Comparison of ENCODE assay signal across 8 cellular contexts in genomic region chr6:116254297-116254724, GRCh38. TPM values are rescaled to one million over a fixed set of nuclear protein-coding genes. Genes with fewer than 3 reads are reported as not detected.
DNase-seq lines count a peak whose midpoint lies in the region; ATAC-seq and TF ChIP-seq lines count a peak whose summit lies in the region.

No MANE protein-coding gene starts in this region.

- no peaks in the 10 kb centered on the region for H3K27me3 ChIP-seq in CD4-positive, alpha-beta memory T cell (ENCODE audit: insufficient read depth, low read length)
- H3K27me3 ChIP-seq in H9 (ENCODE audit: insufficient read depth, low read length): no peaks in the 10 kb centered on the region
- no peaks in the 10 kb centered on the region for H3K27me3 ChIP-seq in transverse colon

- no peaks in the 10 kb centered on the region for H3K36me3 ChIP-seq in CD4-positive, alpha-beta memory T cell (ENCODE audit: insufficient read depth, low read length)
- H3K36me3 ChIP-seq in OCI-LY7 (ENCODE audit: insufficient read depth, low read length) (no peaks in the 10 kb centered on the region), transverse colon (no peaks in the 10 kb centered on the region)

- H2AFZ ChIP-seq in H9 (ENCODE audit: low read length): no peak overlapping the region
- peak overlapping the region; percentile 98 for H2AFZ ChIP-seq in OCI-LY7 (ENCODE audit: low read length)

- no peak overlapping the region for H2BK12ac ChIP-seq in H9 (ENCODE audit: insufficient read length, low read depth, low read length)

- H4K20me1 ChIP-seq in H9 (ENCODE audit: control insufficient read depth, insufficient read depth, insufficient read length) (no peaks in the 10 kb centered on the region), OCI-LY7 (ENCODE audit: insufficient read depth, low read length) (no peaks in the 10 kb centered on the region)

- intact Hi-C loops in CD4-positive, alpha-beta memory T cell (cut with micrococcal nuclease): loop anchor here (1.0 to 10.0 kb wide), 3 partner anchors 25 to 317 kb away; partner anchors contain the start of genes NT5DC1, RWDD1 and TSPYL1
- intact Hi-C loops in OCI-LY7 (cut with micrococcal nuclease; ENCODE audit: unreplicated experiment): loop anchor here (2.0 kb wide), 1 partner anchor 24 kb away; the partner anchor contains the start of gene TSPYL1
- intact Hi-C loops in left ventricle myocardium superior (cut with micrococcal nuclease): no loop called here
- intact Hi-C loops in transverse colon (cut with DNase I; ENCODE audit: low total_unique reads): no loop called here

- no peak overlapping the region; the same call in 1 of the 2 replicates for H3K4ac ChIP-seq in H9 (ENCODE audit: low read depth, low read length)

- H3K27ac Mint-ChIP-seq in CD4-positive, alpha-beta memory T cell: no peak overlapping the region
- H3K27ac Mint-ChIP-seq in H9: no peak overlapping the region

- H3T11ph ChIP-seq in H9 (ENCODE audit: low read length): peak overlapping the region; percentile 96

- H3K36me3 Mint-ChIP-seq in CD4-positive, alpha-beta memory T cell: peaks cover under 1 to 8% of the 10 kb centered on the region in 2 donors
- peaks cover 4 to 12% (median 6%) of the 10 kb centered on the region in 3 experiments; a peak in 4 of 7 replicates for H3K36me3 Mint-ChIP-seq in H9 (ENCODE audit: insufficient read depth in 1 of 3, low read depth in 3 of 3)

- no peak overlapping the region for H4K5ac ChIP-seq in H9 (ENCODE audit: insufficient read length, low read depth, low read length)

- no peak overlapping the region for H2BK15ac ChIP-seq in H9 (ENCODE audit: low read depth, low read length)

- no peak for DNase-seq in CD4-positive, alpha-beta memory T cell
- DNase-seq in H9 (no peak), OCI-LY7 (ENCODE audit: low spot score) (no peak), left ventricle myocardium superior (no peak), transverse colon (no peak), NCI-H1436 treated with DMSO at 0.1 percent for 48 hours (lab: John Stamatoyannopoulos, UW) (no peak), KBM-7 (no peak)
- DNase-seq in activated T-cell treated with anti-CD3 and anti-CD28 coated beads, Interleukin-2, amount 50 U/mL, for 48 hours: no peak

- H4K91ac ChIP-seq in H9 (ENCODE audit: insufficient read length, low read depth, low read length): no peak overlapping the region

- H3K14ac ChIP-seq in H9 (ENCODE audit: insufficient read depth, low read length): peak overlapping the region; percentile 81; the same call in 1 of the 2 replicates

- no peak for TF ChIP-seq EP300 in transverse colon (IDR thresholded peaks at IDR 0.05; ENCODE audit: low read depth)

- no peak overlapping the region for H3K4me3 Mint-ChIP-seq in CD4-positive, alpha-beta memory T cell
- no peak overlapping the region for H3K4me3 Mint-ChIP-seq in H9

- H3K4me2 ChIP-seq in H9 (ENCODE audit: insufficient read depth, insufficient read length, low read length) (peak overlapping the region; percentile 75), OCI-LY7 (ENCODE audit: low read length) (peak overlapping the region; percentile 81)

- H3K4me1 Mint-ChIP-seq in CD4-positive, alpha-beta memory T cell: peaks cover 0 to 28% (median 13%) of the 10 kb centered on the region in 4 donors
- H3K4me1 Mint-ChIP-seq in H9: peaks cover 26 to 28% of the 10 kb centered on the region in 2 experiments

- no peak overlapping the region for H2BK20ac ChIP-seq in H9 (ENCODE audit: low read depth, low read length, poor library complexity, severe bottlenecking)

- no peaks in the 10 kb centered on the region for H3K79me1 ChIP-seq in H9 (ENCODE audit: insufficient read depth, low read depth, low read length, poor library complexity, severe bottlenecking)

- TF ChIP-seq POLR2A in transverse colon (IDR thresholded peaks at IDR 0.05): no peak

- H2BK5ac ChIP-seq in H9 (ENCODE audit: insufficient read length, low read length): no peak overlapping the region

- peak; percentile 10 for ATAC-seq in left ventricle myocardium superior

- no peak overlapping the region for H3K23ac ChIP-seq in H9 (ENCODE audit: insufficient read length, low read depth, low read length)

- H3K9me2 ChIP-seq in OCI-LY7 (ENCODE audit: insufficient read depth, low read length): no peaks in the 10 kb centered on the region

- POLR2A ChIA-PET in CD4-positive, alpha-beta memory T cell (lab: Charles Lee; ENCODE audit: partially characterized antibody): interaction anchor here (0.7 to 4.6 kb wide), 10 partner anchors 13 to 317 kb away, joined by 3 to 79 read pairs (median 5); partner anchors contain the start of genes NT5DC1, RWDD1 and TSPYL1
- POLR2A ChIA-PET in OCI-LY7 (lab: Charles Lee): interaction anchor here (0.6 to 1.8 kb wide), 12 partner anchors 9 to 394 kb away, joined by 3 to 9 read pairs (median 4); partner anchors contain the start of gene TSPYL1

- no CpG with 5 or more reads among the region's 1 CpG for WGBS in H9 (ENCODE audit: extremely low coverage, insufficient read length, low lambda C conversion rate)
- 0% methylated on average over 1 of the region's 1 CpG for WGBS in transverse colon (ENCODE audit: low coverage in 1 of 2), 2 donors

- no peak overlapping the region for H2AK5ac ChIP-seq in H9 (ENCODE audit: insufficient read length, low read length)

- TSS peak; percentile 96 for BruUV-seq in OCI-LY7 (replicated peaks; lab: Mats Ljungman, UMichigan)

- peaks cover 9% of the 10 kb centered on the region for H3K23me2 ChIP-seq in H9 (ENCODE audit: insufficient read length, low read depth, low read length, poor library complexity, severe bottlenecking)

- H3K56ac ChIP-seq in H9 (ENCODE audit: insufficient read length, low read depth, low read length): no peak overlapping the region

- H4K8ac ChIP-seq in H9 (replicated peaks; ENCODE audit: insufficient read length, low read depth, low read length): no peak overlapping the region

- peaks cover 3% of the 10 kb centered on the region; the same call in 1 of the 2 replicates for H3K79me2 ChIP-seq in H9 (ENCODE audit: insufficient read depth, low read length)
- H3K79me2 ChIP-seq in OCI-LY7 (ENCODE audit: insufficient read depth, low read depth, low read length): peaks cover 27% of the 10 kb centered on the region

- H3K9me3 ChIP-seq in CD4-positive, alpha-beta memory T cell (ENCODE audit: control insufficient read depth in 1 of 2, low read length in 2 of 2): no peaks in the 10 kb centered on the region
- no peaks in the 10 kb centered on the region for H3K9me3 ChIP-seq in H9 (ENCODE audit: control insufficient read depth, low read depth, low read length)
- H3K9me3 ChIP-seq in OCI-LY7 (ENCODE audit: low read length): no peaks in the 10 kb centered on the region
- no peaks in the 10 kb centered on the region for H3K9me3 ChIP-seq in transverse colon

- H3K9ac ChIP-seq in H9 (ENCODE audit: extremely low read depth, insufficient read length, low read length): peak overlapping the region; percentile 96

- no peak overlapping the region for H2BK120ac ChIP-seq in H9 (ENCODE audit: low read depth, low read length, poor library complexity, severe bottlenecking)

- peak overlapping the region; percentile 97 for H3K27ac ChIP-seq in CD4-positive, alpha-beta memory T cell (ENCODE audit: low read depth, low read length)
- H3K27ac ChIP-seq in H9 (ENCODE audit: insufficient read length, low read depth, low read length): no peak overlapping the region
- H3K27ac ChIP-seq in OCI-LY7 (ENCODE audit: low read depth, low read length, poor library complexity, severe bottlenecking): peak overlapping the region; percentile 19
- H3K27ac ChIP-seq in transverse colon: peak overlapping the region; percentile 86 to 93 (median 90)

- no peaks in the 10 kb centered on the region for H3K27me3 Mint-ChIP-seq in CD4-positive, alpha-beta memory T cell
- no peaks in the 10 kb centered on the region for H3K27me3 Mint-ChIP-seq in H9 (ENCODE audit: low read depth)

- in situ Hi-C loops in transverse colon (cut with MboI; ENCODE audit: low pct_ligation_motif_present in 1 of 4, low pct_unique_long_range_greater_than_20kb in 1 of 4, low sequenced_read_pairs in 3 of 4): no loop called here
- in situ Hi-C loops in KBM-7 (cut with MboI; ENCODE audit: low pct_unique_long_range_greater_than_20kb, low sequenced_read_pairs): no loop called here

- CTCF ChIA-PET in CD4-positive, alpha-beta memory T cell (lab: Charles Lee; ENCODE audit: partially characterized antibody): interaction anchor here (1.0 to 5.3 kb wide), 5 partner anchors 15 to 318 kb away, joined by 3 to 28 read pairs (median 6); no protein-coding TSS in a partner anchor
- CTCF ChIA-PET in OCI-LY7 (lab: Charles Lee; ENCODE audit: unreplicated experiment): no interaction called here

- H3K9me3 Mint-ChIP-seq in CD4-positive, alpha-beta memory T cell: no peaks in the 10 kb centered on the region
- no peaks in the 10 kb centered on the region for H3K9me3 Mint-ChIP-seq in H9

- H3K4me1 ChIP-seq in CD4-positive, alpha-beta memory T cell (ENCODE audit: insufficient read depth, low read length): peaks cover 45% of the 10 kb centered on the region
- H3K4me1 ChIP-seq in H9 (ENCODE audit: insufficient read depth, low read length) (peaks cover 10% of the 10 kb centered on the region; the same call in 1 of the 2 replicates), OCI-LY7 (ENCODE audit: insufficient read depth, low read length, poor library complexity, severe bottlenecking) (peaks cover 26% of the 10 kb centered on the region), transverse colon (peaks cover 23 to 51% (median 41%) of the 10 kb centered on the region in 4 donors)

- H3K4me3 ChIP-seq in CD4-positive, alpha-beta memory T cell (ENCODE audit: low read length in 2 of 2): peak overlapping the region; percentile 31 to 96
- peak overlapping the region; percentile 77 for H3K4me3 ChIP-seq in OCI-LY7 (ENCODE audit: low read depth, low read length, poor library complexity, severe bottlenecking)
- peak overlapping the region; percentile 74 to 98 (median 81) for H3K4me3 ChIP-seq in transverse colon

- TF ChIP-seq CTCF in H9 (conservative IDR thresholded peaks at IDR 0.05): no peak
- TF ChIP-seq CTCF in OCI-LY7 (conservative IDR thresholded peaks at IDR 0.05; ENCODE audit: low read length): no peak
- no peak for TF ChIP-seq CTCF in transverse colon (IDR thresholded peaks at IDR 0.05)

- peak overlapping the region; percentile 17 for H3K18ac ChIP-seq in H9 (ENCODE audit: insufficient read length, low read depth, low read length)

RNA-seq across cellular contexts. Expression of gene TSPYL4, which starts 0.4 kb away (rescaled TPM):
- 10 to 100 TPM; 22.3 to 23.0 TPM for total RNA-seq in CD4-positive, alpha-beta memory T cell
- polyA plus RNA-seq in CD4-positive, alpha-beta memory T cell: 10 to 100 TPM in 1 of 2 donors, 1 to 10 TPM in 1; 8.0 to 14.8 TPM
- total RNA-seq in H9 (2021): 18.9 and 19.0 TPM in 2 replicates
- total RNA-seq in OCI-LY7 (2014; rRNA removed; shearing (Covaris generic)): 12.6 and 14.8 TPM in 2 replicates
- 16.2 and 17.6 TPM in 2 replicates for total RNA-seq in OCI-LY7 (2022)
- total RNA-seq in left ventricle myocardium superior: 29.4 TPM
- total RNA-seq in transverse colon: 1 to 10 TPM; 3.0 to 7.8 (median 6.4) TPM

RNA-seq across cellular contexts. Expression of gene TSPYL1, which starts 25.4 kb away (rescaled TPM):
- total RNA-seq in CD4-positive, alpha-beta memory T cell: 100 to 1,000 TPM; 107 to 109 TPM
- polyA plus RNA-seq in CD4-positive, alpha-beta memory T cell: 10 to 100 TPM; 41.8 to 62.0 TPM
- 75.3 and 76.8 TPM in 2 replicates for total RNA-seq in H9 (2021)
- total RNA-seq in OCI-LY7 (2014; rRNA removed; shearing (Covaris generic)): 32.8 and 33.3 TPM in 2 replicates
- 50.3 and 55.3 TPM in 2 replicates for total RNA-seq in OCI-LY7 (2022)
- total RNA-seq in left ventricle myocardium superior: 96.8 TPM
- total RNA-seq in transverse colon: 10 to 100 TPM; 16.1 to 59.8 (median 47.9) TPM

Comparison
In these comparisons a context has a peak if more than half of its experiments do, and no peak if none do; other contexts are left out.
1. intact Hi-C loops: an anchor here in CD4-positive, alpha-beta memory T cell (1.0 to 10.0 kb wide) and OCI-LY7 (2.0 kb wide); none called in left ventricle myocardium superior and transverse colon.